Comparison of ENCODE assay signal across 1 cellular context in genomic region chr7:129361771-129362170, GRCh38.
TF ChIP-seq lines count a peak whose summit lies in the region.

No MANE protein-coding gene starts in this region.

TF ChIP-seq in K562, 482 proteins besides CTCF, POLR2A, EP300 and RAD21:
- TF ChIP-seq BCOR (IDR thresholded peaks at IDR 0.05), result peak; percentile 47; the same call in 1 of the 2 replicates
- TF ChIP-seq KDM1A (IDR thresholded peaks at IDR 0.05), result 0 out of 4 replicates have a peak, but pooled peaks of 1 of the 2 experiments have one; percentile 9
- TF ChIP-seq RBM25 (IDR thresholded peaks at IDR 0.05; ENCODE audit: low read depth, low read length, severe bottlenecking), result peak; percentile 88
- TF ChIP-seq ZNF408 (CRISPR knock-in tag; IDR thresholded peaks at IDR 0.05; ENCODE audit: low read depth), result no peak
- TF ChIP-seq ADNP (tag; IDR thresholded peaks at IDR 0.05), result peak; percentile 87
